Comparison of ENCODE assay signal across 1 cellular context in genomic region chr1:17865912-17866311, GRCh38.
TF ChIP-seq lines count a peak whose summit lies in the region.

No MANE protein-coding gene starts in this region.

TF ChIP-seq in SK-N-SH, 30 proteins besides CTCF, POLR2A, EP300 and RAD21:
- no peak for TF ChIP-seq MAX (IDR thresholded peaks at IDR 0.05; ENCODE audit: low read depth)
- TF ChIP-seq CHD2 (IDR thresholded peaks at IDR 0.05; ENCODE audit: low read length, partially characterized antibody): no peak
